In the genomic region with DNA sequence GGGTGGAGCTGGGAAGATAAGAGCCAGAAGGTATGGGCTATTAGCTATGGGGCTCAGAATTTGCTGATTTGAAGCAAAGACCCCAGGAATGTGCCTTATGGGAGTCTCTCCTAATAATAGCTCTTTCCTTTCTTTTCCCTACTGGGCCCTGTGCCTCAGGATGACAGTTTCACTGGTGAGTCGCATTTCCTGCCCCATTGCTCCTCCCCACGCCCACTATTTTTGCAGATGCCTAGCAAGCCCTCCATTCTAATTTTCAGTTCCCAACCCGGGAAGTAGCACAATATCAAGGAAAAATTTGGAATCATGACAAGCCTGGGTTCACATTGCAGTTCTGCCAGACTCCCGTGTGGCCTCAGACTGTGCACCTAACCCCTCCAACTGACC, we compare ENCODE assay signal across 10 cellular contexts. TPM values are rescaled to one million over a fixed set of nuclear protein-coding genes. Genes with fewer than 3 reads are reported as not detected.
DNase-seq lines count a peak whose midpoint lies in the region; ATAC-seq and TF ChIP-seq lines count a peak whose summit lies in the region.
"Had no signal": no experiment of that assay in that cellular context is flagged by ENCODE, and none has a peak within 500 bp of the region (broad histone marks: within the 10 kb centered on the region; RNA-seq: fewer than 3 reads in every experiment).

No MANE protein-coding gene starts in this region.

- H3K4me1 ChIP-seq in CD4-positive, alpha-beta memory T cell (ENCODE audit: insufficient read depth, low read length): peaks cover 29% of the 10 kb centered on the region

- POLR2A ChIA-PET in CD4-positive, alpha-beta memory T cell (lab: Charles Lee; ENCODE audit: partially characterized antibody): interaction anchor here (1.0 to 5.0 kb wide), 6 partner anchors 10 to 291 kb away, joined by 3 to 40 read pairs (median 16); a partner anchor contains a TSS

- H3K36me3 ChIP-seq in CD4-positive, alpha-beta memory T cell (ENCODE audit: insufficient read depth, low read length): no peaks in the 10 kb centered on the region

- peaks cover 21 to 40% (median 23%) of the 10 kb centered on the region in 4 donors for H3K4me1 Mint-ChIP-seq in CD4-positive, alpha-beta memory T cell
- peaks cover 17 to 18% of the 10 kb centered on the region in 2 donors for H3K4me1 Mint-ChIP-seq in effector memory CD8-positive, alpha-beta T cell (ENCODE audit: low read depth in 2 of 2)
- peaks cover 18% of the 10 kb centered on the region for H3K4me1 Mint-ChIP-seq in osteocyte (ENCODE audit: unreplicated experiment)

- no peak for ATAC-seq in effector memory CD8-positive, alpha-beta T cell (replicated peaks)
- ATAC-seq in GM19467 (IDR thresholded peaks at IDR 0.05; ENCODE audit: unreplicated experiment): no peak
- ATAC-seq in sciatic nerve: no peak
- no peak for ATAC-seq in HG03196 (IDR thresholded peaks at IDR 0.05; ENCODE audit: unreplicated experiment)

- H3K27me3 Mint-ChIP-seq in CD4-positive, alpha-beta memory T cell: no peaks in the 10 kb centered on the region
- no peaks in the 10 kb centered on the region for H3K27me3 Mint-ChIP-seq in effector memory CD8-positive, alpha-beta T cell
- H3K27me3 Mint-ChIP-seq in osteocyte (ENCODE audit: unreplicated experiment): no peaks in the 10 kb centered on the region

- H3K4me3 ChIP-seq in CD4-positive, alpha-beta memory T cell (ENCODE audit: low read length in 2 of 2): no peak overlapping the region

- H3K4me3 Mint-ChIP-seq in CD4-positive, alpha-beta memory T cell: peak overlapping the region; percentile 45 to 79 (median 72)
- peak overlapping the region; percentile 37 to 86 for H3K4me3 Mint-ChIP-seq in effector memory CD8-positive, alpha-beta T cell
- H3K4me3 Mint-ChIP-seq in osteocyte (ENCODE audit: unreplicated experiment): no peak overlapping the region

- no peaks in the 10 kb centered on the region for H3K36me3 Mint-ChIP-seq in CD4-positive, alpha-beta memory T cell
- peaks cover 6% of the 10 kb centered on the region for H3K36me3 Mint-ChIP-seq in effector memory CD8-positive, alpha-beta T cell (ENCODE audit: insufficient read depth)
- H3K36me3 Mint-ChIP-seq in osteocyte (ENCODE audit: unreplicated experiment): no peaks in the 10 kb centered on the region

- no peaks in the 10 kb centered on the region for H3K9me3 ChIP-seq in CD4-positive, alpha-beta memory T cell (ENCODE audit: control insufficient read depth in 1 of 2, low read length in 2 of 2)

- peak overlapping the region in 4 of 7 donors; percentile 17 to 85 (median 46) for H3K27ac Mint-ChIP-seq in CD4-positive, alpha-beta memory T cell
- peak overlapping the region; percentile 35 to 90 for H3K27ac Mint-ChIP-seq in effector memory CD8-positive, alpha-beta T cell
- peak overlapping the region; percentile 59 for H3K27ac Mint-ChIP-seq in osteocyte (ENCODE audit: unreplicated experiment)

- no peak for TF ChIP-seq CTCF in osteocyte (IDR thresholded peaks at IDR 0.05)

- CTCF ChIA-PET in CD4-positive, alpha-beta memory T cell (lab: Charles Lee; ENCODE audit: partially characterized antibody): interaction anchor here (1.1 to 1.8 kb wide), 3 partner anchors 30 to 54 kb away, joined by 4 read pairs; no protein-coding TSS in a partner anchor

- H3K27ac ChIP-seq in CD4-positive, alpha-beta memory T cell (ENCODE audit: low read depth, low read length): no peak overlapping the region

- H3K9me3 Mint-ChIP-seq in CD4-positive, alpha-beta memory T cell: no peaks in the 10 kb centered on the region
- H3K9me3 Mint-ChIP-seq in effector memory CD8-positive, alpha-beta T cell: no peaks in the 10 kb centered on the region
- H3K9me3 Mint-ChIP-seq in osteocyte (ENCODE audit: unreplicated experiment): no peaks in the 10 kb centered on the region

- no peak for DNase-seq in CD4-positive, alpha-beta memory T cell
- DNase-seq in NCI-H69 (lab: John Stamatoyannopoulos, UW) (peak; percentile 15), osteocyte (ENCODE audit: extremely low spot score, unreplicated experiment) (no peak), DMS79 treated with DMSO at 0.1 percent for 48 hours (lab: John Stamatoyannopoulos, UW) (no peak), sciatic nerve (ENCODE audit: low spot score) (no peak)
- no peak for DNase-seq in effector memory CD8-positive, alpha-beta T cell
- DNase-seq: KG1; stimulated activated CD8-positive, alpha-beta memory T cell treated with anti-CD3 and anti-CD28 coated beads, Interleukin-4, amount 100 ng/mL, for 48 hours had no signal

- intact Hi-C loops in CD4-positive, alpha-beta memory T cell (cut with micrococcal nuclease): no loop called here
- intact Hi-C loops in sciatic nerve (cut with DNase I): no loop called here

- no peaks in the 10 kb centered on the region for H3K27me3 ChIP-seq in CD4-positive, alpha-beta memory T cell (ENCODE audit: insufficient read depth, low read length)

RNA-seq across cellular contexts. Expression of a gene that starts 0.6 kb away (rescaled TPM):
- 1 to 10 TPM; 1.5 to 2.4 TPM for total RNA-seq in CD4-positive, alpha-beta memory T cell
- 1 to 10 TPM in 1 of 2 donors, under 1 TPM in 1; 0.65 to 1.6 TPM for polyA plus RNA-seq in CD4-positive, alpha-beta memory T cell
- total RNA-seq in osteocyte (0.89 and 1.4 TPM in 2 replicates), sciatic nerve (5.3 TPM)

RNA-seq across cellular contexts. Expression of a gene that starts 12.8 kb away (rescaled TPM):
- 10 to 100 TPM; 26.5 to 29.1 TPM for total RNA-seq in CD4-positive, alpha-beta memory T cell
- 10 to 100 TPM; 40.8 to 48.3 TPM for polyA plus RNA-seq in CD4-positive, alpha-beta memory T cell
- total RNA-seq in osteocyte: 28.5 and 31.5 TPM in 2 replicates
- 19.7 TPM for total RNA-seq in sciatic nerve

RNA-seq across cellular contexts. Expression of a gene that starts 13.7 kb away (rescaled TPM):
- under 1 TPM; 0.61 to 0.81 TPM for total RNA-seq in CD4-positive, alpha-beta memory T cell
- polyA plus RNA-seq in CD4-positive, alpha-beta memory T cell: 1 to 10 TPM; 5.9 to 8.4 TPM
- 36.5 and 36.6 TPM in 2 replicates for total RNA-seq in osteocyte
- total RNA-seq in sciatic nerve: 33.2 TPM

RNA-seq across cellular contexts. Expression of a gene that starts 23.2 kb away (rescaled TPM):
- not detected for total RNA-seq in CD4-positive, alpha-beta memory T cell
- not detected for polyA plus RNA-seq in CD4-positive, alpha-beta memory T cell
- total RNA-seq in osteocyte: not detected in 2 replicates
- total RNA-seq in sciatic nerve: 13.6 TPM

RNA-seq across cellular contexts. Expression of a gene that starts 30.4 kb away (rescaled TPM):
- total RNA-seq in CD4-positive, alpha-beta memory T cell: 10 to 100 TPM; 47.7 to 58.2 TPM
- 10 to 100 TPM; 17.3 to 28.2 TPM for polyA plus RNA-seq in CD4-positive, alpha-beta memory T cell
- total RNA-seq in osteocyte (24.8 and 25.3 TPM in 2 replicates), sciatic nerve (36.5 TPM)

Comparison
In these comparisons a context has a peak if more than half of its experiments do, and no peak if none do; other contexts are left out.
1. RNA of a gene that starts 13.7 kb away (total RNA-seq): 36.5 to 36.6 TPM in osteocyte and 33.2 TPM in sciatic nerve (single experiment); 0.61 to 0.81 TPM in CD4-positive, alpha-beta memory T cell; every median in the first group is over 10 times any median in the second.
2. Peak in every context shown above with its lines, with median percentiles within 50 percentile points of each other: H3K27ac Mint-ChIP-seq.